Comparison of ENCODE assay signal across 34 cellular contexts in the genomic region with DNA sequence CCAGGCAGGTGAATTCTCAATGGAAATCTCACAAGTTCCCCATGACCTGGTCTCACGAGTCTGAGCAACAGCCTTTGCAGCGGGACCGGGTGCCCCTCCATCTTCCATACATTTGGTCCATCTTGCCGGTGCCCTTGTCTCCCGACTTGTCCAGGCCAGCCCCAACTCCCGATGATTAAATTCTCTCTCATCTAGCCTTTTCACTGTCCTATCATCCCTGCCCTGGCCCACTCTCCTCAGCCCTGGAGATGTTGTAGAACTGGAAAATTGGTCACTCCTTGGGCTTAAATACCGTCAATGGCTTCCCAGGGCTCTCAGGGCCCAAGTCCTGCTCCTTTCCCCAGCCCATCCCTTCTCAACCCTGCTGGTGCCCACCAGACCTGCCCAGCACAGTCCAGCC. TPM values are rescaled to one million over a fixed set of nuclear protein-coding genes. Genes with fewer than 3 reads are reported as not detected.
"Had no signal": no experiment of that assay in that cellular context is flagged by ENCODE, and none has a peak within 500 bp of the region (broad histone marks: within the 10 kb centered on the region; RNA-seq: fewer than 3 reads in every experiment).

No MANE protein-coding gene starts in this region.

- H3K36me3 ChIP-seq: ascending aorta, breast epithelium, cardiac muscle cell, colonic mucosa, gastrocnemius medialis, WERI-Rb-1 had no signal

- H3K4me3 ChIP-seq: ascending aorta, breast epithelium, cardiac muscle cell, colonic mucosa, gastrocnemius medialis had no signal

- H3K4me3 Mint-ChIP-seq: activated B cell treated with CpG ODN at 0.5 μM for 24 hours; activated CD8-positive, alpha-beta T cell treated with anti-CD3 and anti-CD28 coated beads for 36 hours; activated naive CD4-positive, alpha-beta T cell treated with anti-CD3 and anti-CD28 coated beads, Interleukin-2, amount 10 ng/mL, durations not matched to agents 7 days and 5 days; activated naive CD8-positive, alpha-beta T cell treated with anti-CD3 and anti-CD28 coated beads, Interleukin-2, amount 10 ng/mL, durations not matched to agents 7 days and 5 days; activated T-cell treated with anti-CD3 and anti-CD28 coated beads, Interleukin-2, amount 50 U/mL, for 24 hours; activated T-cell treated with anti-CD3 and anti-CD28 coated beads, Interleukin-2, amount 50 U/mL, for 72 hours; T-helper 17 cell; T-helper 2 cell treated with Interferon-gamma antibody and Interleukin-4, amounts not matched to agents 5 μg/mL and 100 μg/mL, for 36 hours had no signal

- H3K27ac ChIP-seq: ascending aorta, breast epithelium, cardiac muscle cell, colonic mucosa, foreskin keratinocyte, gastrocnemius medialis, WERI-Rb-1 had no signal

- H3K27me3 ChIP-seq: ascending aorta, breast epithelium, cardiac muscle cell, colonic mucosa, foreskin keratinocyte, gastrocnemius medialis had no signal

- H3K36me3 Mint-ChIP-seq: activated naive CD4-positive, alpha-beta T cell treated with anti-CD3 and anti-CD28 coated beads, Interleukin-2, amount 10 ng/mL, durations not matched to agents 7 days and 5 days; activated naive CD8-positive, alpha-beta T cell treated with anti-CD3 and anti-CD28 coated beads, Interleukin-2, amount 10 ng/mL, durations not matched to agents 7 days and 5 days; brain had no signal

- H3K9me3 ChIP-seq: ascending aorta, breast epithelium, colonic mucosa, gastrocnemius medialis had no signal

- ATAC-seq: activated CD4-positive, CD25-positive, alpha-beta regulatory T cell treated with anti-CD3 and anti-CD28 coated beads, Interleukin-2, amount 50 U/mL, for 24 hours; activated CD8-positive, alpha-beta T cell treated with anti-CD3 and anti-CD28 coated beads for 36 hours; activated naive CD4-positive, alpha-beta T cell treated with anti-CD3 and anti-CD28 coated beads, Interleukin-2, amount 50 U/mL, for 72 hours; activated T-cell treated with anti-CD3 and anti-CD28 coated beads, Interleukin-2, amount 50 U/mL, for 72 hours; esophagus mucosa; foreskin keratinocyte; gastrocnemius medialis; T-helper 17 cell had no signal

- H3K4me1 ChIP-seq: ascending aorta, breast epithelium, colonic mucosa, foreskin keratinocyte, gastrocnemius medialis had no signal

- H3K27ac Mint-ChIP-seq: activated B cell treated with CpG ODN at 0.5 μM for 24 hours; activated CD8-positive, alpha-beta T cell treated with anti-CD3 and anti-CD28 coated beads for 36 hours; activated naive CD4-positive, alpha-beta T cell treated with anti-CD3 and anti-CD28 coated beads, Interleukin-2, amount 10 ng/mL, durations not matched to agents 7 days and 5 days; activated naive CD4-positive, alpha-beta T cell treated with anti-CD3 and anti-CD28 coated beads, Interleukin-2, amount 50 U/mL, for 72 hours; activated naive CD8-positive, alpha-beta T cell treated with anti-CD3 and anti-CD28 coated beads, Interleukin-2, amount 10 ng/mL, durations not matched to agents 7 days and 5 days; activated T-cell treated with anti-CD3 and anti-CD28 coated beads, Interleukin-2, amount 50 U/mL, for 24 hours; activated T-cell treated with anti-CD3 and anti-CD28 coated beads, Interleukin-2, amount 50 U/mL, for 72 hours; T-helper 17 cell; T-helper 2 cell treated with Interferon-gamma antibody and Interleukin-4, amounts not matched to agents 5 μg/mL and 100 μg/mL, for 36 hours had no signal

- H3K27me3 Mint-ChIP-seq: activated naive CD8-positive, alpha-beta T cell treated with anti-CD3 and anti-CD28 coated beads, Interleukin-2, amount 10 ng/mL, durations not matched to agents 7 days and 5 days had no signal

- DNase-seq: activated B cell treated with CpG ODN at 0.5 μM for 24 hours; activated CD4-positive, alpha-beta T cell treated with anti-CD3 and anti-CD28 coated beads for 48 hours; activated CD4-positive, alpha-beta T cell treated with anti-CD3 and anti-CD28 coated beads, Interleukin-2, amount 50 U/mL, for 1 hour; activated CD4-positive, alpha-beta T cell treated with anti-CD3 and anti-CD28 coated beads, Interleukin-2, amount 50 U/mL, for 48 hours; activated CD8-positive, alpha-beta memory T cell treated with anti-CD3 and anti-CD28 coated beads for 24 hours; activated CD8-positive, alpha-beta memory T cell treated with anti-CD3 and anti-CD28 coated beads, Interleukin-2, amount 50 U/mL, for 4 hours; activated CD8-positive, alpha-beta T cell treated with anti-CD3 and anti-CD28 coated beads for 36 hours; activated gamma-delta T cell; activated naive CD4-positive, alpha-beta T cell; activated naive CD4-positive, alpha-beta T cell treated with anti-CD3 and anti-CD28 coated beads, Interleukin-2, amount 10 ng/mL, durations not matched to agents 7 days and 5 days; activated naive CD8-positive, alpha-beta T cell treated with anti-CD3 and anti-CD28 coated beads, Interleukin-2, amount 10 ng/mL, durations not matched to agents 7 days and 5 days; activated T-cell treated with anti-CD3 and anti-CD28 coated beads for 4 hours; activated T-cell treated with anti-CD3 and anti-CD28 coated beads, Interleukin-2, amount 50 U/mL, for 24 hours; activated T-cell treated with anti-CD3 and anti-CD28 coated beads, Interleukin-2, amount 50 U/mL, for 72 hours; central memory CD4-positive, alpha-beta T cell; cerebellar nuclear complex; colonic mucosa; effector CD8-positive, alpha-beta T cell; foreskin keratinocyte; gastrocnemius medialis; T-helper 1 cell; T-helper 17 cell; T1000; WERI-Rb-1 had no signal

- H3K4me1 Mint-ChIP-seq: activated B cell treated with CpG ODN at 0.5 μM for 24 hours; activated naive CD4-positive, alpha-beta T cell treated with anti-CD3 and anti-CD28 coated beads, Interleukin-2, amount 10 ng/mL, durations not matched to agents 7 days and 5 days; activated naive CD8-positive, alpha-beta T cell treated with anti-CD3 and anti-CD28 coated beads, Interleukin-2, amount 10 ng/mL, durations not matched to agents 7 days and 5 days had no signal

RNA-seq across cellular contexts. Expression of a gene that starts 34.4 kb away (rescaled TPM):
- total RNA-seq: activated B cell treated with CpG ODN at 0.5 μM for 24 hours; activated CD8-positive, alpha-beta T cell treated with anti-CD3 and anti-CD28 coated beads for 36 hours; activated naive CD4-positive, alpha-beta T cell treated with anti-CD3 and anti-CD28 coated beads, Interleukin-2, amount 50 U/mL, for 72 hours; activated naive CD8-positive, alpha-beta T cell treated with anti-CD3 and anti-CD28 coated beads, Interleukin-2, amount 10 ng/mL, durations not matched to agents 7 days and 5 days; activated T-cell treated with anti-CD3 and anti-CD28 coated beads, Interleukin-2, amount 50 U/mL, for 72 hours; ascending aorta; breast epithelium; cardiac muscle cell; colonic mucosa; dermis microvascular lymphatic vessel endothelial cell; epithelial cell of proximal tubule; esophagus mucosa; foreskin keratinocyte; gastrocnemius medialis; T-helper 17 cell had no signal
- polyA plus RNA-seq: cardiac muscle cell had no signal
